In genomic region chr17:65022751-65023421, GRCh38 we compare ENCODE assay signal across 9 cellular contexts. TPM values are rescaled to one million over a fixed set of nuclear protein-coding genes. Genes with fewer than 3 reads are reported as not detected.
DNase-seq lines count a peak whose midpoint lies in the region; ATAC-seq, FAIRE-seq and TF ChIP-seq lines count a peak whose summit lies in the region.
"Had no signal": no experiment of that assay in that cellular context is flagged by ENCODE, and none has a peak within 500 bp of the region (broad histone marks: within the 10 kb centered on the region; RNA-seq: fewer than 3 reads in every experiment).

No MANE protein-coding gene starts in this region.

- H3K4me1 ChIP-seq in uterus, result peaks cover 0 to 6% of the 10 kb centered on the region in 2 donors

- DNase-seq in activated CD4-positive, alpha-beta T cell treated with anti-CD3 and anti-CD28 coated beads for 36 hours, result peak; percentile 41
- DNase-seq in activated CD4-positive, alpha-beta T cell treated with anti-CD3 and anti-CD28 coated beads, Interleukin-2, amount 10 ng/mL, durations not matched to agents 7 days and 5 days, result no peak
- DNase-seq in H54 (ENCODE audit: insufficient read length, low spot score) (peak; percentile 26), NAMALWA (ENCODE audit: low spot score) (peak; percentile 46), NCI-H1930 (lab: John Stamatoyannopoulos, UW) (no peak), uterus (no peak)
- no peak for DNase-seq in central memory CD8-positive, alpha-beta T cell (ENCODE audit: low spot score in 2 of 2)
- DNase-seq: upper lobe of left lung had no signal

- H3K9me3 Mint-ChIP-seq in activated CD4-positive, alpha-beta T cell treated with anti-CD3 and anti-CD28 coated beads for 36 hours (ENCODE audit: low read depth), result no peaks in the 10 kb centered on the region
- H3K9me3 Mint-ChIP-seq in activated CD4-positive, alpha-beta T cell treated with anti-CD3 and anti-CD28 coated beads, Interleukin-2, amount 10 ng/mL, durations not matched to agents 7 days and 5 days, result no peaks in the 10 kb centered on the region
- no peaks in the 10 kb centered on the region for H3K9me3 Mint-ChIP-seq in central memory CD8-positive, alpha-beta T cell
- no peaks in the 10 kb centered on the region for H3K9me3 Mint-ChIP-seq in nephron

- H3K27ac ChIP-seq in uterus, result peak overlapping the region in 1 of 2 donors; percentile 17

- no peaks in the 10 kb centered on the region for H3K9me3 ChIP-seq in uterus
- H3K9me3 ChIP-seq: upper lobe of left lung had no signal

- H3K27ac Mint-ChIP-seq in activated CD4-positive, alpha-beta T cell treated with anti-CD3 and anti-CD28 coated beads for 36 hours, result peak overlapping the region; percentile 79
- no peak overlapping the region for H3K27ac Mint-ChIP-seq in activated CD4-positive, alpha-beta T cell treated with anti-CD3 and anti-CD28 coated beads, Interleukin-2, amount 10 ng/mL, durations not matched to agents 7 days and 5 days
- peak overlapping the region; percentile 56 for H3K27ac Mint-ChIP-seq in central memory CD8-positive, alpha-beta T cell (ENCODE audit: low read depth)
- H3K27ac Mint-ChIP-seq in nephron, result peak overlapping the region; percentile 82 to 93 (median 88)

- CTCF ChIA-PET in activated CD4-positive, alpha-beta T cell treated with anti-CD3 and anti-CD28 coated beads for 36 hours (lab: Charles Lee), result interaction anchor here (0.7 to 3.5 kb wide), 8 partner anchors 12 to 175 kb away, joined by 3 to 15 read pairs (median 4); no protein-coding TSS in a partner anchor
- CTCF ChIA-PET in activated CD4-positive, alpha-beta T cell treated with anti-CD3 and anti-CD28 coated beads, Interleukin-2, amount 10 ng/mL, durations not matched to agents 7 days and 5 days (lab: Charles Lee), result interaction anchor here (1.2 to 1.5 kb wide), 2 partner anchors 15 to 26 kb away, joined by 3 to 4 read pairs; no protein-coding TSS in a partner anchor

- intact Hi-C loops in activated CD4-positive, alpha-beta T cell treated with anti-CD3 and anti-CD28 coated beads for 36 hours (cut with DNase I, micrococcal nuclease), result loop anchor here (1.0 to 2.0 kb wide), 3 partner anchors 16 to 48 kb away; no protein-coding TSS in a partner anchor
- intact Hi-C loops in uterus (cut with DNase I; ENCODE audit: low total_unique reads), result no loop called here

- ATAC-seq in activated CD4-positive, alpha-beta T cell treated with anti-CD3 and anti-CD28 coated beads for 36 hours, result peak; percentile 87
- no peak for ATAC-seq in central memory CD8-positive, alpha-beta T cell (replicated peaks; ENCODE audit: extremely low read depth, poor library complexity, severe bottlenecking)

- peaks cover 31% of the 10 kb centered on the region for H3K36me3 Mint-ChIP-seq in activated CD4-positive, alpha-beta T cell treated with anti-CD3 and anti-CD28 coated beads for 36 hours (ENCODE audit: low read depth)
- H3K36me3 Mint-ChIP-seq in activated CD4-positive, alpha-beta T cell treated with anti-CD3 and anti-CD28 coated beads, Interleukin-2, amount 10 ng/mL, durations not matched to agents 7 days and 5 days (ENCODE audit: low read depth), result peaks cover 30% of the 10 kb centered on the region
- peaks cover 31% of the 10 kb centered on the region for H3K36me3 Mint-ChIP-seq in central memory CD8-positive, alpha-beta T cell (ENCODE audit: insufficient read depth)
- peaks cover 8% of the 10 kb centered on the region for H3K36me3 Mint-ChIP-seq in nephron (ENCODE audit: low read depth)

- no peak for TF ChIP-seq POLR2A in H54 (IDR thresholded peaks at IDR 0.05; ENCODE audit: low read depth, low read length)
- no peak for TF ChIP-seq POLR2A in uterus (IDR thresholded peaks at IDR 0.05)

- H3K4me3 Mint-ChIP-seq in activated CD4-positive, alpha-beta T cell treated with anti-CD3 and anti-CD28 coated beads for 36 hours, result peak overlapping the region; percentile 53
- H3K4me3 Mint-ChIP-seq in activated CD4-positive, alpha-beta T cell treated with anti-CD3 and anti-CD28 coated beads, Interleukin-2, amount 10 ng/mL, durations not matched to agents 7 days and 5 days, result no peak overlapping the region
- H3K4me3 Mint-ChIP-seq in central memory CD8-positive, alpha-beta T cell, result peak overlapping the region; percentile 31
- H3K4me3 Mint-ChIP-seq in nephron, result no peak overlapping the region

- TF ChIP-seq CTCF in nephron (IDR thresholded peaks at IDR 0.05; ENCODE audit: unreplicated experiment in 3 of 3) (no peak), uterus (IDR thresholded peaks at IDR 0.05) (no peak)

- H3K4me1 Mint-ChIP-seq in activated CD4-positive, alpha-beta T cell treated with anti-CD3 and anti-CD28 coated beads for 36 hours, result peaks cover 80% of the 10 kb centered on the region
- peaks cover 62% of the 10 kb centered on the region for H3K4me1 Mint-ChIP-seq in activated CD4-positive, alpha-beta T cell treated with anti-CD3 and anti-CD28 coated beads, Interleukin-2, amount 10 ng/mL, durations not matched to agents 7 days and 5 days
- peaks cover 88% of the 10 kb centered on the region for H3K4me1 Mint-ChIP-seq in central memory CD8-positive, alpha-beta T cell
- peaks cover 62% of the 10 kb centered on the region for H3K4me1 Mint-ChIP-seq in nephron

- H3K4me3 ChIP-seq in uterus, result no peak overlapping the region
- H3K4me3 ChIP-seq: upper lobe of left lung had no signal

- peak; percentile 85 for FAIRE-seq in H54 (lab: Jason Lieb, UNC)

- POLR2A ChIA-PET in activated CD4-positive, alpha-beta T cell treated with anti-CD3 and anti-CD28 coated beads for 36 hours (lab: Charles Lee), result interaction anchor here (0.7 to 1.0 kb wide), 2 partner anchors 188 to 518 kb away, joined by 3 to 4 read pairs; no protein-coding TSS in a partner anchor
- POLR2A ChIA-PET in activated CD4-positive, alpha-beta T cell treated with anti-CD3 and anti-CD28 coated beads, Interleukin-2, amount 10 ng/mL, durations not matched to agents 7 days and 5 days (lab: Charles Lee), result no interaction called here

- H3K27me3 Mint-ChIP-seq in activated CD4-positive, alpha-beta T cell treated with anti-CD3 and anti-CD28 coated beads for 36 hours, result no peaks in the 10 kb centered on the region
- no peaks in the 10 kb centered on the region for H3K27me3 Mint-ChIP-seq in activated CD4-positive, alpha-beta T cell treated with anti-CD3 and anti-CD28 coated beads, Interleukin-2, amount 10 ng/mL, durations not matched to agents 7 days and 5 days
- no peaks in the 10 kb centered on the region for H3K27me3 Mint-ChIP-seq in central memory CD8-positive, alpha-beta T cell
- H3K27me3 Mint-ChIP-seq in nephron (ENCODE audit: low read depth), result no peaks in the 10 kb centered on the region

- H3K27me3 ChIP-seq in uterus, result no peaks in the 10 kb centered on the region
- H3K27me3 ChIP-seq: upper lobe of left lung had no signal

- no peaks in the 10 kb centered on the region for H3K36me3 ChIP-seq in uterus
- H3K36me3 ChIP-seq: upper lobe of left lung had no signal

RNA-seq across cellular contexts. Expression of gene GNA13, which starts 33.7 kb away (rescaled TPM):
- total RNA-seq in activated CD4-positive, alpha-beta T cell treated with anti-CD3 and anti-CD28 coated beads for 36 hours, result 10 to 100 TPM; 45.9 to 47.3 TPM
- total RNA-seq in activated CD4-positive, alpha-beta T cell treated with anti-CD3 and anti-CD28 coated beads, Interleukin-2, amount 10 ng/mL, durations not matched to agents 7 days and 5 days, result 10 to 100 TPM; 80.9 to 94.9 TPM
- total RNA-seq in uterus, result 100 to 1,000 TPM in 1 of 4 donors, 10 to 100 TPM in 3; 20.2 to 103 (median 51.0) TPM

Comparison
In these comparisons a context has a peak if more than half of its experiments do, and no peak if none do; other contexts are left out.
1. DNase-seq: peak in activated CD4-positive, alpha-beta T cell treated with anti-CD3 and anti-CD28 coated beads for 36 hours (single experiment), H54 (single experiment) and NAMALWA (single experiment); none in activated CD4-positive, alpha-beta T cell treated with anti-CD3 and anti-CD28 coated beads, Interleukin-2, amount 10 ng/mL, durations not matched to agents 7 days and 5 days (single experiment), central memory CD8-positive, alpha-beta T cell (0 of 2), NCI-H1930 (0 of 2) and uterus (0 of 2).
2. H3K4me3 Mint-ChIP-seq: peak in activated CD4-positive, alpha-beta T cell treated with anti-CD3 and anti-CD28 coated beads for 36 hours (single experiment) and central memory CD8-positive, alpha-beta T cell (single experiment); none in activated CD4-positive, alpha-beta T cell treated with anti-CD3 and anti-CD28 coated beads, Interleukin-2, amount 10 ng/mL, durations not matched to agents 7 days and 5 days (single experiment) and nephron (0 of 3).